8 cellular contexts compared by ENCODE assay signal in genomic region chr2:241148239-241148638, GRCh38.
A peak's percentile ranks its signal among the peaks of the same experiment; 100 is the strongest.
DNase-seq lines count a peak whose midpoint lies in the region; ATAC-seq and TF ChIP-seq lines count a peak whose summit lies in the region.

No MANE protein-coding gene starts in this region.

- no peak for TF ChIP-seq CTCF in fibroblast of pulmonary artery (IDR thresholded peaks at IDR 0.05; ENCODE audit: low read length, missing control alignments)

- peak overlapping the region; percentile 71 for H3K27ac Mint-ChIP-seq in activated naive CD4-positive, alpha-beta T cell treated with anti-CD3 and anti-CD28 coated beads, Interleukin-2, amount 10 ng/mL, durations not matched to agents 7 days and 5 days
- H3K27ac Mint-ChIP-seq in stimulated activated naive CD8-positive, alpha-beta T cell treated with anti-CD3 and anti-CD28 coated beads, Interleukin-15, amount 100 ng/mL, for 72 hours, result peak overlapping the region in 1 of 2 donors; percentile 89

- H3K4me1 Mint-ChIP-seq in activated naive CD4-positive, alpha-beta T cell treated with anti-CD3 and anti-CD28 coated beads, Interleukin-2, amount 10 ng/mL, durations not matched to agents 7 days and 5 days, result peaks cover 40% of the 10 kb centered on the region
- peaks cover 44% of the 10 kb centered on the region for H3K4me1 Mint-ChIP-seq in stimulated activated naive CD8-positive, alpha-beta T cell treated with anti-CD3 and anti-CD28 coated beads, Interleukin-15, amount 100 ng/mL, for 72 hours

- DNase-seq in activated naive CD4-positive, alpha-beta T cell treated with anti-CD3 and anti-CD28 coated beads, Interleukin-2, amount 10 ng/mL, durations not matched to agents 7 days and 5 days, result no peak
- no peak for DNase-seq in activated naive CD4-positive, alpha-beta T cell (lab: John Stamatoyannopoulos, UW)
- DNase-seq in RKO (ENCODE audit: low spot score) (peak; percentile 10), fibroblast of pulmonary artery (ENCODE audit: low read depth) (no peak), HPDE6-E6E7 (ENCODE audit: extremely low spot score) (no peak), NCI-H1105 treated with DMSO at 0.1 percent for 48 hours (lab: John Stamatoyannopoulos, UW) (no peak), D341Med (ENCODE audit: low spot score) (no peak)
- no peak for DNase-seq in stimulated activated naive CD8-positive, alpha-beta T cell treated with anti-CD3 and anti-CD28 coated beads, Interleukin-15, amount 100 ng/mL, for 72 hours

- H3K36me3 Mint-ChIP-seq in activated naive CD4-positive, alpha-beta T cell treated with anti-CD3 and anti-CD28 coated beads, Interleukin-2, amount 10 ng/mL, durations not matched to agents 7 days and 5 days, result peaks cover 12% of the 10 kb centered on the region

- H3K4me3 ChIP-seq in fibroblast of pulmonary artery (replicated peaks; ENCODE audit: low read depth, low read length), result peak overlapping the region; percentile 68

- CTCF ChIA-PET in activated naive CD4-positive, alpha-beta T cell treated with anti-CD3 and anti-CD28 coated beads, Interleukin-2, amount 10 ng/mL, durations not matched to agents 7 days and 5 days (lab: Charles Lee), result no interaction called here

- no peak for ATAC-seq in stimulated activated naive CD8-positive, alpha-beta T cell treated with anti-CD3 and anti-CD28 coated beads, Interleukin-15, amount 100 ng/mL, for 72 hours

- no peaks in the 10 kb centered on the region for H3K27me3 Mint-ChIP-seq in activated naive CD4-positive, alpha-beta T cell treated with anti-CD3 and anti-CD28 coated beads, Interleukin-2, amount 10 ng/mL, durations not matched to agents 7 days and 5 days
- H3K27me3 Mint-ChIP-seq in stimulated activated naive CD8-positive, alpha-beta T cell treated with anti-CD3 and anti-CD28 coated beads, Interleukin-15, amount 100 ng/mL, for 72 hours, result no peaks in the 10 kb centered on the region

- H3K9me3 Mint-ChIP-seq in activated naive CD4-positive, alpha-beta T cell treated with anti-CD3 and anti-CD28 coated beads, Interleukin-2, amount 10 ng/mL, durations not matched to agents 7 days and 5 days, result no peaks in the 10 kb centered on the region
- H3K9me3 Mint-ChIP-seq in stimulated activated naive CD8-positive, alpha-beta T cell treated with anti-CD3 and anti-CD28 coated beads, Interleukin-15, amount 100 ng/mL, for 72 hours, result no peaks in the 10 kb centered on the region

- peak overlapping the region; percentile 98 for H3K4me3 Mint-ChIP-seq in activated naive CD4-positive, alpha-beta T cell treated with anti-CD3 and anti-CD28 coated beads, Interleukin-2, amount 10 ng/mL, durations not matched to agents 7 days and 5 days
- peak overlapping the region; percentile 85 to 96 for H3K4me3 Mint-ChIP-seq in stimulated activated naive CD8-positive, alpha-beta T cell treated with anti-CD3 and anti-CD28 coated beads, Interleukin-15, amount 100 ng/mL, for 72 hours
